In genomic region chr16:57427307-57427706, GRCh38 we compare ENCODE assay signal across 15 cellular contexts. TPM values are rescaled to one million over a fixed set of nuclear protein-coding genes. Genes with fewer than 3 reads are reported as not detected.
"Had no signal": no experiment of that assay in that cellular context is flagged by ENCODE, and none has a peak within 500 bp of the region (broad histone marks: within the 10 kb centered on the region; RNA-seq: fewer than 3 reads in every experiment).

No MANE protein-coding gene starts in this region.

- H3K4me3 ChIP-seq: ascending aorta, breast epithelium, heart left ventricle, ovary, sigmoid colon, spleen had no signal

- H3K9me3 Mint-ChIP-seq: activated CD4-positive, alpha-beta T cell treated with anti-CD3 and anti-CD28 coated beads, Interleukin-2, amount 10 ng/mL, durations not matched to agents 7 days and 5 days; activated T-helper 1 cell treated with anti-CD3 and anti-CD28 coated beads, Interleukin-12 subunit alpha, Interleukin-12 subunit beta, Interleukin-2, Interleukin-4 antibody, amounts not matched to agents 30 ng/mL and 10 ng/mL and 1 ng/mL, durations not matched to agents 14 hours and 24 hours and 36 hours had no signal

- ATAC-seq: heart left ventricle, T-helper 17 cell had no signal

- H3K9me3 ChIP-seq: ascending aorta, breast epithelium, heart left ventricle, ovary, sigmoid colon, spleen had no signal

- H3K27ac ChIP-seq: ascending aorta, breast epithelium, heart left ventricle, ovary, sigmoid colon, spleen had no signal

- DNase-seq: activated CD4-positive, alpha-beta T cell treated with anti-CD3 and anti-CD28 coated beads, Interleukin-2, amount 10 ng/mL, durations not matched to agents 7 days and 5 days; activated CD4-positive, CD25-positive, alpha-beta regulatory T cell; activated naive CD4-positive, alpha-beta T cell treated with Interleukin-2 at 50 U/mL for 16 hours; heart left ventricle; sigmoid colon; spleen; T-helper 17 cell had no signal

- H3K4me1 Mint-ChIP-seq: activated CD4-positive, alpha-beta T cell treated with anti-CD3 and anti-CD28 coated beads, Interleukin-2, amount 10 ng/mL, durations not matched to agents 7 days and 5 days; T-helper 17 cell had no signal

- H3K4me3 Mint-ChIP-seq: activated CD4-positive, alpha-beta T cell treated with anti-CD3 and anti-CD28 coated beads, Interleukin-2, amount 10 ng/mL, durations not matched to agents 7 days and 5 days; activated T-helper 1 cell treated with anti-CD3 and anti-CD28 coated beads, Interleukin-12 subunit alpha, Interleukin-12 subunit beta, Interleukin-2, Interleukin-4 antibody, amounts not matched to agents 30 ng/mL and 10 ng/mL and 1 ng/mL, durations not matched to agents 14 hours and 24 hours and 36 hours; T-helper 17 cell had no signal

- H3K27ac Mint-ChIP-seq: activated CD4-positive, alpha-beta T cell treated with anti-CD3 and anti-CD28 coated beads, Interleukin-2, amount 10 ng/mL, durations not matched to agents 7 days and 5 days; activated T-helper 1 cell treated with anti-CD3 and anti-CD28 coated beads, Interleukin-12 subunit alpha, Interleukin-12 subunit beta, Interleukin-2, Interleukin-4 antibody, amounts not matched to agents 30 ng/mL and 10 ng/mL and 1 ng/mL, durations not matched to agents 14 hours and 24 hours and 36 hours; T-helper 17 cell had no signal

- H3K27me3 Mint-ChIP-seq: activated CD4-positive, alpha-beta T cell treated with anti-CD3 and anti-CD28 coated beads, Interleukin-2, amount 10 ng/mL, durations not matched to agents 7 days and 5 days; T-helper 17 cell had no signal

- H3K36me3 ChIP-seq: ovary had no signal

RNA-seq across cellular contexts. Expression of gene CCL17, which starts 22.7 kb away (rescaled TPM):
- total RNA-seq: ascending aorta, breast epithelium, dermis microvascular lymphatic vessel endothelial cell, epithelial cell of proximal tubule, frontal cortex, mesenteric fat pad, ovary, sigmoid colon, T-helper 17 cell had no signal

RNA-seq across cellular contexts. Expression of gene CX3CL1, which starts 55.0 kb away (rescaled TPM):
- total RNA-seq: activated CD4-positive, alpha-beta T cell treated with anti-CD3 and anti-CD28 coated beads, Interleukin-2, amount 10 ng/mL, durations not matched to agents 7 days and 5 days; activated T-helper 1 cell treated with anti-CD3 and anti-CD28 coated beads, Interleukin-12 subunit alpha, Interleukin-12 subunit beta, Interleukin-2, Interleukin-4 antibody, amounts not matched to agents 30 ng/mL and 10 ng/mL and 1 ng/mL, durations not matched to agents 14 hours and 24 hours and 36 hours; T-helper 17 cell had no signal
